ENCODE assay signal across 14 cellular contexts in the genomic region with DNA sequence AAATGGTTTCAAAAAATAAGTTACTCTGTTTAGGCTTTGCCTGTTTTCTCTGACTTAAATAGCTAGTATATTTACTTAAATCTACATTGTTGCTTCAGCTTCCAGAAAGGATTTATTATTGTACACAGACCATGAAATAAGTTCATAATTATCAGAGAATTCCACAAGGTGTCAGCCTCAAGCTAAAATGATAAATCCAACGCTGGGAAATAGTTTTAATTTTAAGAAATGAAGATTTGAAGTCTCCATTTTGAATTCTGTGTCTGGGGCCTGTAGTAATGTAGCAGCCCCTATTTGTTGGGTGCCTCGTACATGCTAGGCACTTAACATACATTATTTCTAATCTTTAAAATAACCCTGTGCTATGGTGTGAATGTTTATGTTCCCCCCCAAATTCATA.
A peak's percentile ranks its signal among the peaks of the same experiment; 100 is the strongest.
DNase-seq lines count a peak whose midpoint lies in the region; ATAC-seq and TF ChIP-seq lines count a peak whose summit lies in the region.
"Had no signal": no experiment of that assay in that cellular context is flagged by ENCODE, and none has a peak within 500 bp of the region (broad histone marks: within the 10 kb centered on the region; RNA-seq: fewer than 3 reads in every experiment).

No MANE protein-coding gene starts in this region.

- no peak overlapping the region for H3K4me3 Mint-ChIP-seq in nephron
- H3K4me3 Mint-ChIP-seq: activated T-cell treated with anti-CD3 and anti-CD28 coated beads, Interleukin-2, amount 50 U/mL, for 4 hours; naive B cell had no signal

- no peak overlapping the region for H3K27ac Mint-ChIP-seq in nephron
- H3K27ac Mint-ChIP-seq: naive B cell had no signal

- peak in 2 of 3 experiments; percentile 11 to 33 for TF ChIP-seq CTCF in nephron (IDR thresholded peaks at IDR 0.05; ENCODE audit: unreplicated experiment in 3 of 3)

- no peak for ATAC-seq in HG03025 (IDR thresholded peaks at IDR 0.05; ENCODE audit: low FRiP score, unreplicated experiment)
- ATAC-seq: activated T-cell treated with anti-CD3 and anti-CD28 coated beads, Interleukin-2, amount 50 U/mL, for 4 hours had no signal

- H3K36me3 Mint-ChIP-seq in nephron (ENCODE audit: low read depth) = no peaks in the 10 kb centered on the region
- H3K36me3 Mint-ChIP-seq: naive B cell had no signal

- peaks cover 3% of the 10 kb centered on the region for H3K27me3 Mint-ChIP-seq in nephron (ENCODE audit: low read depth)

- DNase-seq in NCI-H2171 treated with DMSO at 0.1 percent for 48 hours (lab: John Stamatoyannopoulos, UW) (peak; percentile 64), NCI-H2171 (lab: John Stamatoyannopoulos, UW) (no peak), NCI-H2081 (lab: John Stamatoyannopoulos, UW) (peak; percentile 53 to 83), astrocyte of the hippocampus (ENCODE audit: low read depth, low spot score) (peak; percentile 20), CD1c-positive myeloid dendritic cell (ENCODE audit: extremely low spot score) (no peak), A172 (ENCODE audit: low spot score) (no peak)
- DNase-seq: activated CD4-positive, CD25-positive, alpha-beta regulatory T cell; activated T-cell treated with anti-CD3 and anti-CD28 coated beads, Interleukin-2, amount 50 U/mL, for 4 hours; naive B cell; NCI-H1436 treated with DMSO at 0.1 percent for 48 hours; SHP77; transverse colon had no signal

- peaks cover 22% of the 10 kb centered on the region for H3K4me1 Mint-ChIP-seq in nephron
- H3K4me1 Mint-ChIP-seq: naive B cell had no signal

- H3K9me3 Mint-ChIP-seq in nephron = no peaks in the 10 kb centered on the region
- H3K9me3 Mint-ChIP-seq: activated T-cell treated with anti-CD3 and anti-CD28 coated beads, Interleukin-2, amount 50 U/mL, for 4 hours; naive B cell had no signal

Comparison
In these comparisons a context has a peak if more than half of its experiments do, and no peak if none do; other contexts are left out.
1. DNase-seq: peak in NCI-H2171 treated with DMSO at 0.1 percent for 48 hours (single experiment), NCI-H2081 (2 of 2) and astrocyte of the hippocampus (single experiment); none in NCI-H2171 (single experiment), CD1c-positive myeloid dendritic cell (single experiment) and A172 (single experiment).